ENCODE assay signal across 1 cellular context in genomic region chr6:125956506-125957390, GRCh38.
TF ChIP-seq lines count a peak whose summit lies in the region.

Gene HINT3 (plus strand): TSS chr6:125956770. CDS start chr6:125956978, 208 bp downstream.

TF ChIP-seq in K562, 482 proteins besides CTCF, POLR2A, EP300 and RAD21 (continued from another document and continues in another):
- TF ChIP-seq ESRRA (IDR thresholded peaks at IDR 0.05; ENCODE audit: borderline replicate concordance, low read depth) (peak; percentile 88; the same call in 1 of the 2 replicates), CREBBP (IDR thresholded peaks at IDR 0.05; ENCODE audit: low read depth, low read length) (no peak), MAFF (IDR thresholded peaks at IDR 0.05; ENCODE audit: low read length) (no peak), MYNN (IDR thresholded peaks at IDR 0.05) (peak; percentile 76; the same call in 1 of the 2 replicates), MYNN (CRISPR knock-in tag; IDR thresholded peaks at IDR 0.05) (no peak), GTF2A2 (tag; IDR thresholded peaks at IDR 0.05) (no peak), ZNF277 (CRISPR knock-in tag; IDR thresholded peaks at IDR 0.05; ENCODE audit: borderline replicate concordance) (no peak), RFX7 (CRISPR knock-in tag; IDR thresholded peaks at IDR 0.05) (no peak), RBFOX2 (IDR thresholded peaks at IDR 0.05; ENCODE audit: low read depth, low read length) (peak; percentile 90), CHD2 (IDR thresholded peaks at IDR 0.05; ENCODE audit: low read depth, low read length) (peak; percentile 18; the same call in 1 of the 2 replicates), ZNF785 (CRISPR knock-in tag; IDR thresholded peaks at IDR 0.05) (no peak), NR3C1 (CRISPR knock-in tag; IDR thresholded peaks at IDR 0.05) (peak; percentile 52; the same call in 1 of the 2 replicates), NR4A1 (CRISPR knock-in tag; IDR thresholded peaks at IDR 0.05) (0 out of 2 replicates have a peak, but pooled peaks have one; percentile 47), NR4A1 (tag; IDR thresholded peaks at IDR 0.05) (no peak; the same call in 1 of the 2 replicates), RNF2 (IDR thresholded peaks at IDR 0.05) (peak; percentile 87), ZNF780A (CRISPR knock-in tag; IDR thresholded peaks at IDR 0.05) (no peak), ZFP36 (IDR thresholded peaks at IDR 0.05; ENCODE audit: low read depth, low read length, partially characterized antibody) (peak; percentile 17), PRDM10 (IDR thresholded peaks at IDR 0.05; ENCODE audit: partially characterized antibody) (peak; percentile 27), IFI16 (CRISPR knock-in tag; IDR thresholded peaks at IDR 0.05) (no peak), CXXC5 (CRISPR knock-in tag; IDR thresholded peaks at IDR 0.05) (peak; percentile 99), ZFX (CRISPR knock-in tag; IDR thresholded peaks at IDR 0.05) (peak; percentile 100), CEBPB (tag; IDR thresholded peaks at IDR 0.05) (no peak), DEAF1 (CRISPR knock-in tag; IDR thresholded peaks at IDR 0.05) (peak; percentile 89), MEF2A (IDR thresholded peaks at IDR 0.05; ENCODE audit: control insufficient read depth, low read depth, low read length) (0 out of 2 replicates have a peak, but pooled peaks have one; percentile 2), SRSF9 (IDR thresholded peaks at IDR 0.05; ENCODE audit: borderline replicate concordance, low read depth, low read length) (no peak), NFATC3 (IDR thresholded peaks at IDR 0.05) (no peak), ZFPM2 (CRISPR knock-in tag; IDR thresholded peaks at IDR 0.05) (no peak), CLOCK (CRISPR knock-in tag; IDR thresholded peaks at IDR 0.05; ENCODE audit: borderline replicate concordance) (no peak), PRMT5 (CRISPR knock-in tag; IDR thresholded peaks at IDR 0.05) (no peak)
- TF ChIP-seq, protein P1, sequence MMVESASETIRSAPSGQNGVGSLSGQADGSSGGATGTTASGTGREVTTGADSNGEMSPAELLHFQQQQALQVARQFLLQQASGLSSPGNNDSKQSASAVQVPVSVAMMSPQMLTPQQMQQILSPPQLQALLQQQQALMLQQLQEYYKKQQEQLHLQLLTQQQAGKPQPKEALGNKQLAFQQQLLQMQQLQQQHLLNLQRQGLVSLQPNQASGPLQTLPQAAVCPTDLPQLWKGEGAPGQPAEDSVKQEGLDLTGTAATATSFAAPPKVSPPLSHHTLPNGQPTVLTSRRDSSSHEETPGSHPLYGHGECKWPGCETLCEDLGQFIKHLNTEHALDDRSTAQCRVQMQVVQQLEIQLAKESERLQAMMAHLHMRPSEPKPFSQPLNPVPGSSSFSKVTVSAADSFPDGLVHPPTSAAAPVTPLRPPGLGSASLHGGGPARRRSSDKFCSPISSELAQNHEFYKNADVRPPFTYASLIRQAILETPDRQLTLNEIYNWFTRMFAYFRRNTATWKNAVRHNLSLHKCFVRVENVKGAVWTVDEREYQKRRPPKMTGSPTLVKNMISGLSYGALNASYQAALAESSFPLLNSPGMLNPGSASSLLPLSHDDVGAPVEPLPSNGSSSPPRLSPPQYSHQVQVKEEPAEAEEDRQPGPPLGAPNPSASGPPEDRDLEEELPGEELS (CRISPR knock-in tag; IDR thresholded peaks at IDR 0.05; ENCODE audit: borderline replicate concordance) = peak; percentile 81; the same call in 1 of the 2 replicates
- TF ChIP-seq, protein P2, sequence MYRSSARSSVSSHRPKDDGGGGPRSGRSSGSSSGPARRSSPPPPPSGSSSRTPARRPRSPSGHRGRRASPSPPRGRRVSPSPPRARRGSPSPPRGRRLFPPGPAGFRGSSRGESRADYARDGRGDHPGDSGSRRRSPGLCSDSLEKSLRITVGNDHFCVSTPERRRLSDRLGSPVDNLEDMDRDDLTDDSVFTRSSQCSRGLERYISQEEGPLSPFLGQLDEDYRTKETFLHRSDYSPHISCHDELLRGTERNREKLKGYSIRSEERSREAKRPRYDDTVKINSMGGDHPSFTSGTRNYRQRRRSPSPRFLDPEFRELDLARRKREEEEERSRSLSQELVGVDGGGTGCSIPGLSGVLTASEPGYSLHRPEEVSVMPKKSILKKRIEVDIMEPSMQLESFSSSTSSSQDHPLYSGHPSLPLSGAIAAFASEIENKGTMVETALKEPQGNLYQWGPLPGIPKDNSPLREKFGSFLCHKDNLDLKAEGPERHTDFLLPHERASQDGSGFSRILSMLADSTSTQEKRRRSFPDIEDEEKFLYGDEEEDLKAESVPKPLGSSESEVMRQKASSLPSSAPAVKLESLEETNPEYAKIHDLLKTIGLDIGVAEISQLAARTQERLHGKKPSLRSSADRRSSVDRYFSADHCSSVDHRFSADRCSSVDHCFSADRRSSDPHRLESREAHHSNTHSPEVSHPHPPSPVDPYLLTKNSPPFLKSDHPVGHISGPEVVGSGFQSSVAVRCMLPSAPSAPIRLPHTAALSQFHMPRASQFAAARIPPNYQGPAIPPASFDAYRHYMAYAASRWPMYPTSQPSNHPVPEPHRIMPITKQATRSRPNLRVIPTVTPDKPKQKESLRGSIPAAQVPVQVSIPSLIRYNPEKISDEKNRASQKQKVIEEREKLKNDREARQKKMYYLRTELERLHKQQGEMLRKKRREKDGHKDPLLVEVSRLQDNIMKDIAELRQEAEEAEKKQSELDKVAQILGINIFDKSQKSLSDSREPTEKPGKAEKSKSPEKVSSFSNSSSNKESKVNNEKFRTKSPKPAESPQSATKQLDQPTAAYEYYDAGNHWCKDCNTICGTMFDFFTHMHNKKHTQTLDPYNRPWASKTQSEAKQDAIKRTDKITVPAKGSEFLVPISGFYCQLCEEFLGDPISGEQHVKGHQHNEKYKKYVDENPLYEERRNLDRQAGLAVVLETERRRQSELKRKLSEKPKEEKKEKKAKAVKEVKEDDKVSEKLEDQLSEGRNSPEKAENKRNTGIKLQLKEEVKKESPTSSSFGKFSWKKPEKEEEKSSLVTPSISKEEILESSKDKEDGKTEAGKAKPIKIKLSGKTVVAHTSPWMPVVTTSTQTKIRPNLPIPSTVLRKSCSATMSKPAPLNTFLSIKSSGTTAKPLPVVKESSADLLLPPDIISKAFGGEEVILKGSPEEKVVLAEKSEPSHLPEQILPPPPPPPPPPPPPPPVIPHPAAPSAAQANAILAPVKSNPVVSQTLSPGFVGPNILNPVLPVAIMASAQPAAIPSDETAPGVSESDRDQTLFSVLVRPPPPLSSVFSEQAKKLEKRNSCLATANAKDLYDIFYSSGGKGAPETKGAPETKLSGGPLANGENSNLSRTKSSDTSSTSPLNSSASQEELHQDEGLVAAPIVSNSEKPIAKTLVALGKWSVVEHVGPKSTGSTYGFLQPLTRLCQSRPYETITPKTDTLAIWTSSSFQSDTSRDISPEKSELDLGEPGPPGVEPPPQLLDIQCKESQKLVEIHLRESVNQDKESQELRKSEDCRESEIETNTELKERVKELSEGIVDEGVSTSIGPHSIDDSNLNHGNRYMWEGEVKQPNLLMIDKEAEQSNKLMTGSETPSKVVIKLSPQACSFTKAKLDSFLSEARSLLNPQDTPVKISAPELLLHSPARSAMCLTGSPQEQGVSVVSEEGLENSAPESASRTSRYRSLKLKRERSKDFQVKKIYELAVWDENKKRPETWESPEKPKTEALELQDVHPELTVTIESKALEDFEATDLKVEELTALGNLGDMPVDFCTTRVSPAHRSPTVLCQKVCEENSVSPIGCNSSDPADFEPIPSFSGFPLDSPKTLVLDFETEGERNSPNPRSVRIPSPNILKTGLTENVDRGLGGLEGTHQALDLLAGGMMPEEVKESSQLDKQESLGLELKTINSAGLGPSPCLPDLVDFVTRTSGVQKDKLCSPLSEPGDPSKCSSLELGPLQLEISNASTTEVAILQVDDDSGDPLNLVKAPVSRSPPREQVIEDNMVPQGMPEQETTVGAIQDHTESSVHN (IDR thresholded peaks at IDR 0.05; ENCODE audit: borderline replicate concordance in 1 of 2, low read depth in 1 of 2) = no peak
- TF ChIP-seq, protein P3, sequence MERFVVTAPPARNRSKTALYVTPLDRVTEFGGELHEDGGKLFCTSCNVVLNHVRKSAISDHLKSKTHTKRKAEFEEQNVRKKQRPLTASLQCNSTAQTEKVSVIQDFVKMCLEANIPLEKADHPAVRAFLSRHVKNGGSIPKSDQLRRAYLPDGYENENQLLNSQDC (CRISPR knock-in tag; IDR thresholded peaks at IDR 0.05) = no peak
- TF ChIP-seq, protein P4, sequence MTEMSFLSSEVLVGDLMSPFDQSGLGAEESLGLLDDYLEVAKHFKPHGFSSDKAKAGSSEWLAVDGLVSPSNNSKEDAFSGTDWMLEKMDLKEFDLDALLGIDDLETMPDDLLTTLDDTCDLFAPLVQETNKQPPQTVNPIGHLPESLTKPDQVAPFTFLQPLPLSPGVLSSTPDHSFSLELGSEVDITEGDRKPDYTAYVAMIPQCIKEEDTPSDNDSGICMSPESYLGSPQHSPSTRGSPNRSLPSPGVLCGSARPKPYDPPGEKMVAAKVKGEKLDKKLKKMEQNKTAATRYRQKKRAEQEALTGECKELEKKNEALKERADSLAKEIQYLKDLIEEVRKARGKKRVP (CRISPR knock-in tag; IDR thresholded peaks at IDR 0.05) = no peak
- TF ChIP-seq, protein P5, sequence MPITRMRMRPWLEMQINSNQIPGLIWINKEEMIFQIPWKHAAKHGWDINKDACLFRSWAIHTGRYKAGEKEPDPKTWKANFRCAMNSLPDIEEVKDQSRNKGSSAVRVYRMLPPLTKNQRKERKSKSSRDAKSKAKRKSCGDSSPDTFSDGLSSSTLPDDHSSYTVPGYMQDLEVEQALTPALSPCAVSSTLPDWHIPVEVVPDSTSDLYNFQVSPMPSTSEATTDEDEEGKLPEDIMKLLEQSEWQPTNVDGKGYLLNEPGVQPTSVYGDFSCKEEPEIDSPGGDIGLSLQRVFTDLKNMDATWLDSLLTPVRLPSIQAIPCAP (CRISPR knock-in tag; IDR thresholded peaks at IDR 0.05; ENCODE audit: borderline replicate concordance) = no peak; the same call in 1 of the 2 replicates
